Comparison of ENCODE assay signal across 9 cellular contexts in the genomic region with DNA sequence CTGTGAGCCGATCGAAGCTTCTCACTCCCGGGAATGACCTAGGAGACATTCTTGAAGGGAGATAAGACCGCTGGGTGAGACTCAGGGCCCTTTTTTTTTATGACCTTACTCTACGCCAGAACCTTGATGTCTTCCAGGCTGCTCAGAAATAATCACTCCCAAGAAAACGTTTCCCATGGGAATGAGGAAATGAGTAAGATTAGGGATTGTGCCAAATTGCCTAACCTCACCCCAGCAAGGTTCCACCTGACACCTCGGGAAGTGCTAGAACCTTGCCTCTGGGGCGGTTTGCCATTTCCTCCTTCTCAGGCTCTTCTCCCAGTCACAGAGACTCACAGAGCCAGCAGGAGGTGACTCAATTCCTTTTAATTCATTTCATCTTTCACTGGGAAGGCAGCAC. TPM values are rescaled to one million over a fixed set of nuclear protein-coding genes. Genes with fewer than 3 reads are reported as not detected.
DNase-seq lines count a peak whose midpoint lies in the region; ATAC-seq and TF ChIP-seq lines count a peak whose summit lies in the region.
"Had no signal": no experiment of that assay in that cellular context is flagged by ENCODE, and none has a peak within 500 bp of the region (broad histone marks: within the 10 kb centered on the region; RNA-seq: fewer than 3 reads in every experiment).

No MANE protein-coding gene starts in this region.

- H3K9me3 ChIP-seq in heart left ventricle, result no peaks in the 10 kb centered on the region

- ATAC-seq in heart left ventricle (peak in 2 of 4 donors; percentile 19 to 52), Right ventricle myocardium superior (ENCODE audit: poor library complexity) (no peak), HG03280 (IDR thresholded peaks at IDR 0.05; ENCODE audit: unreplicated experiment) (no peak)

- intact Hi-C loops in heart left ventricle (cut with DNase I), result loop anchor here in 4 of 10 donors (5.0 to 10.0 kb wide), 5 partner anchors 36 to 579 kb away; partner anchors contain the start of gene PAN3 (in 1 of the 4)
- intact Hi-C loops in Right ventricle myocardium superior (cut with DNase I), result no loop called here

- 13 to 34% (median 22%) methylated on average over 8 of the region's 8 CpGs for WGBS in heart left ventricle, 4 donors

- peak overlapping the region in 11 of 12 donors; percentile 30 to 100 (median 99) for H3K27ac ChIP-seq in heart left ventricle
- H3K27ac ChIP-seq in caudate nucleus (ENCODE audit: low read depth, low read length), result peak overlapping the region; percentile 54

- H3K4me1 ChIP-seq in heart left ventricle, result peaks cover 0 to 36% (median 29%) of the 10 kb centered on the region in 12 donors

- TF ChIP-seq CTCF in heart left ventricle (IDR thresholded peaks at IDR 0.05), result no peak

- peaks cover 0 to 25% (median 0%) of the 10 kb centered on the region in 9 donors for H3K36me3 ChIP-seq in heart left ventricle

- DNase-seq in heart left ventricle (peak in 4 of 5 donors; percentile 48 to 78 (median 68)), Right ventricle myocardium superior (no peak), caudate nucleus (lab: John Stamatoyannopoulos, UW) (peak in 1 of 61 donors; percentile 21), medulla oblongata (ENCODE audit: extremely low spot score) (peak; percentile 13), ecto neural progenitor cell (ENCODE audit: low spot score) (no peak), NCI-H1436 treated with DMSO at 0.1 percent for 48 hours (lab: John Stamatoyannopoulos, UW) (no peak), NK-92 (lab: John Stamatoyannopoulos, UW; ENCODE audit: unreplicated experiment) (no peak)
- DNase-seq: NCI-H1417 treated with DMSO at 0.1 percent for 48 hours had no signal

- H3K4me3 ChIP-seq in heart left ventricle, result peak overlapping the region in 7 of 12 donors; percentile 3 to 27 (median 13)

- no peak for TF ChIP-seq POLR2A in heart left ventricle (IDR thresholded peaks at IDR 0.05)

- no peaks in the 10 kb centered on the region for H3K27me3 ChIP-seq in heart left ventricle

RNA-seq across cellular contexts. Expression of gene SLC46A3, which starts 2.3 kb away (rescaled TPM):
- 10 to 100 TPM; 11.5 to 18.1 (median 16.2) TPM for total RNA-seq in heart left ventricle
- polyA plus RNA-seq in heart left ventricle, result 10 to 100 TPM; 11.1 to 17.0 TPM
- total RNA-seq in Right ventricle myocardium superior, result 16.2 TPM

RNA-seq across cellular contexts. Expression of gene POMP, which starts 57.6 kb away (rescaled TPM):
- total RNA-seq in heart left ventricle, result 100 to 1,000 TPM in 5 of 9 donors, 10 to 100 TPM in 4; 87.8 to 120 (median 102) TPM
- 100 to 1,000 TPM; 134 to 149 TPM for polyA plus RNA-seq in heart left ventricle
- total RNA-seq in Right ventricle myocardium superior, result 112 TPM

Comparison
In these comparisons a context has a peak if more than half of its experiments do, and no peak if none do; other contexts are left out.
1. DNase-seq: peak in heart left ventricle (4 of 5) and medulla oblongata (single experiment); none in Right ventricle myocardium superior (single experiment), ecto neural progenitor cell (single experiment), NCI-H1436 treated with DMSO at 0.1 percent for 48 hours (single experiment) and NK-92 (single experiment).